1 cellular context compared by ENCODE assay signal in genomic region chr16:57740423-57741071, GRCh38.
TF ChIP-seq lines count a peak whose summit lies in the region.

No MANE protein-coding gene starts in this region.

TF ChIP-seq in K562, 482 proteins besides CTCF, POLR2A, EP300 and RAD21:
- TF ChIP-seq RBFOX2 (IDR thresholded peaks at IDR 0.05; ENCODE audit: low read depth, low read length) (0 out of 2 replicates have a peak, but pooled peaks have one; percentile 39), FOXM1 (IDR thresholded peaks at IDR 0.05; ENCODE audit: low read depth) (no peak), FOXM1 (CRISPR knock-in tag; IDR thresholded peaks at IDR 0.05; ENCODE audit: low read depth) (no peak), ZNF133 (CRISPR knock-in tag; IDR thresholded peaks at IDR 0.05) (no peak), PPARD (CRISPR knock-in tag; IDR thresholded peaks at IDR 0.05) (no peak)
TF ChIP-seq in K562: peak in this region for 1.
